In the genomic region with DNA sequence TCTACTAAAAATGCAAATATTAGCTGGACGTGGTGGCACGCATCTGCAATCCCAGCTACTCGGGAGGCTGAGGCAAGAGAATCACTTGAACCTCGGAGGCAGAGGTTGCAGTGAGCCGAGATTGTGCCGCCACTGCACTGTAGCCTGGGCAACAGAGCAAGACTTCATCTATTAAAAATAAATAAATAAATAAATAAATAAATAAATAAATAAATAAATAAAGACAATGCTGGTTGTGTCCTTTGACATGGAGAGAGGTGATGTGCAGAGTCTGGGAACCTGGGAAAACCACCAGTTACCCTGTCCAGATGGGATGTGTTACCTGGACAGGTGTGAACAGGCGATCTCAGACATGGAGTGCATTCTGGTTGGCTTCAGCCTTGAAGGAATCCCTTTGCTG, we compare ENCODE assay signal across 31 cellular contexts.
"Had no signal": no experiment of that assay in that cellular context is flagged by ENCODE, and none has a peak within 500 bp of the region (broad histone marks: within the 10 kb centered on the region; RNA-seq: fewer than 3 reads in every experiment).

No MANE protein-coding gene starts in this region.

- H3K9me3 ChIP-seq: adrenal gland, ascending aorta, body of pancreas, breast epithelium had no signal

- H3K4me1 ChIP-seq: adrenal gland, ascending aorta, body of pancreas, breast epithelium had no signal

- H3K27ac ChIP-seq: adrenal gland, ascending aorta, body of pancreas, brain microvascular endothelial cell, breast epithelium, cardiac muscle cell had no signal

- FAIRE-seq: astrocyte, bronchial epithelial cell had no signal

- H3K36me3 ChIP-seq: adrenal gland, ascending aorta, brain microvascular endothelial cell, breast epithelium, cardiac muscle cell had no signal

- H3K27me3 ChIP-seq: adrenal gland, ascending aorta, body of pancreas, brain microvascular endothelial cell, breast epithelium, cardiac muscle cell had no signal

- ATAC-seq: activated T-helper 17 cell treated with anti-CD3 and anti-CD28 coated beads, Interleukin-2, amount 50 U/mL, for 72 hours; body of pancreas had no signal

- DNase-seq: activated effector memory CD4-positive, alpha-beta T cell treated with anti-CD3 and anti-CD28 coated beads, Interleukin-2, amount 50 U/mL, for 16 hours; activated effector memory CD4-positive, alpha-beta T cell treated with Interleukin-2 at 50 U/mL for 16 hours; activated gamma-delta T cell; activated gamma-delta T cell treated with Interleukin-2 at 50 U/mL for 16 hours; activated naive CD4-positive, alpha-beta T cell; activated naive CD4-positive, alpha-beta T cell treated with anti-CD3 and anti-CD28 coated beads for 36 hours; activated naive CD4-positive, alpha-beta T cell treated with anti-CD3 and anti-CD28 coated beads, Interleukin-2, amount 10 ng/mL, durations not matched to agents 7 days and 5 days; activated naive CD4-positive, alpha-beta T cell treated with anti-CD3 and anti-CD28 coated beads, Interleukin-2, amount 50 U/mL, for 16 hours; activated naive CD4-positive, alpha-beta T cell treated with Interleukin-2 at 50 U/mL for 16 hours; activated naive CD8-positive, alpha-beta T cell treated with anti-CD3 and anti-CD28 coated beads for 36 hours; activated naive CD8-positive, alpha-beta T cell treated with anti-CD3 and anti-CD28 coated beads, Interleukin-2, amount 10 ng/mL, durations not matched to agents 7 days and 5 days; activated naive CD8-positive, alpha-beta T cell treated with anti-CD3 and anti-CD28 coated beads, Interleukin-2, amount 50 U/mL, for 24 hours; activated T-cell treated with anti-CD3 and anti-CD28 coated beads, Interleukin-2, amount 50 U/mL, for 1 hour; activated T-cell treated with anti-CD3 and anti-CD28 coated beads, Interleukin-2, amount 50 U/mL, for 24 hours; activated T-cell treated with anti-CD3 and anti-CD28 coated beads, Interleukin-2, amount 50 U/mL, for 4 hours; activated T-cell treated with anti-CD3 and anti-CD28 coated beads, Interleukin-2, amount 50 U/mL, for 72 hours; adrenal gland; amniotic stem cell; amygdala; anterior cingulate cortex; aorta; body of pancreas; brain microvascular endothelial cell; central memory CD4-positive, alpha-beta T cell; cerebellar nuclear complex had no signal

- H3K4me3 ChIP-seq: adrenal gland, ascending aorta, body of pancreas, breast epithelium, cardiac muscle cell had no signal
